18 cellular contexts compared by ENCODE assay signal in genomic region chr10:70192325-70192966, GRCh38. TPM values are rescaled to one million over a fixed set of nuclear protein-coding genes. Genes with fewer than 3 reads are reported as not detected.
DNase-seq lines count a peak whose midpoint lies in the region; ATAC-seq, FAIRE-seq and TF ChIP-seq lines count a peak whose summit lies in the region.
"Had no signal": no experiment of that assay in that cellular context is flagged by ENCODE, and none has a peak within 500 bp of the region (broad histone marks: within the 10 kb centered on the region; RNA-seq: fewer than 3 reads in every experiment).

No MANE protein-coding gene starts in this region.

- FAIRE-seq in K562 (lab: Jason Lieb, UNC) (no peak), keratinocyte (lab: Jason Lieb, UNC) (peak; percentile 55)
- FAIRE-seq: endothelial cell of umbilical vein, GM12878 had no signal

- intact Hi-C loops in K562 (cut with micrococcal nuclease) = no loop called here

- no peak overlapping the region for H3K4me2 ChIP-seq in GM23338
- no peak overlapping the region for H3K4me2 ChIP-seq in K562 (ENCODE audit: insufficient read depth, low read length)
- H3K4me2 ChIP-seq in keratinocyte (ENCODE audit: control insufficient read depth, extremely low read depth, insufficient read depth, low read depth, low read length) = peak overlapping the region; percentile 66
- peak overlapping the region; percentile 63 for H3K4me2 ChIP-seq in skeletal muscle satellite cell (ENCODE audit: low read length)

- H3K36me3 ChIP-seq in GM23338 (ENCODE audit: insufficient read depth) (no peaks in the 10 kb centered on the region), K562 (ENCODE audit: control insufficient read depth, insufficient read depth, low read length) (peaks cover 4% of the 10 kb centered on the region; the same call in 2 of the 3 replicates), keratinocyte (ENCODE audit: control insufficient read depth in 2 of 2, extremely low read depth in 1 of 2, insufficient read depth in 2 of 2, low read length in 2 of 2) (peaks cover 0 to 4% of the 10 kb centered on the region in 2 experiments), skeletal muscle satellite cell (ENCODE audit: insufficient read depth, low read length) (no peaks in the 10 kb centered on the region)
- H3K36me3 ChIP-seq: neutrophil had no signal

- peak overlapping the region; percentile 9; the same call in 1 of the 2 replicates for H3K27ac Mint-ChIP-seq in GM23338
- H3K27ac Mint-ChIP-seq: activated naive CD4-positive, alpha-beta T cell treated with anti-CD3 and anti-CD28 coated beads, Interleukin-2, amount 50 U/mL, for 24 hours; CD4-positive, CD25-positive, alpha-beta regulatory T cell; IgD-negative memory B cell; memory B cell; WTC11 had no signal

- ATAC-seq in GM23338 (no peak), K562 (no peak), GM18505 (IDR thresholded peaks at IDR 0.05; ENCODE audit: unreplicated experiment) (no peak), HG03196 (IDR thresholded peaks at IDR 0.05; ENCODE audit: unreplicated experiment) (no peak)
- ATAC-seq: GM12878, WTC11 had no signal

- no peak overlapping the region for H2AFZ ChIP-seq in GM23338
- no peak overlapping the region for H2AFZ ChIP-seq in K562 (ENCODE audit: low read depth, low read length)
- no peak overlapping the region for H2AFZ ChIP-seq in keratinocyte (ENCODE audit: control insufficient read depth, low read length)

- H3K9me3 ChIP-seq in K562 (replicated peaks; ENCODE audit: control insufficient read depth, insufficient read depth, low read depth, low read length) = no peaks in the 10 kb centered on the region
- no peaks in the 10 kb centered on the region for H3K9me3 ChIP-seq in keratinocyte (ENCODE audit: control insufficient read depth, low read depth, low read length)
- no peaks in the 10 kb centered on the region for H3K9me3 ChIP-seq in skeletal muscle satellite cell (replicated peaks; ENCODE audit: low read length)
- H3K9me3 ChIP-seq: neutrophil had no signal

- no peaks in the 10 kb centered on the region for H3K4me1 ChIP-seq in GM23338 (ENCODE audit: insufficient read depth)
- H3K4me1 ChIP-seq in K562 (replicated peaks in 1 of 2; ENCODE audit: control insufficient read depth in 2 of 2, insufficient read depth in 2 of 2, low read length in 2 of 2) = no peaks in the 10 kb centered on the region; a peak in 1 of 5 replicates
- H3K4me1 ChIP-seq in keratinocyte (ENCODE audit: control insufficient read depth, extremely low read depth, insufficient read depth, low read length) = peaks cover 31% of the 10 kb centered on the region
- H3K4me1 ChIP-seq in skeletal muscle satellite cell (ENCODE audit: control insufficient read depth, insufficient read depth, low read length) = peaks cover 44% of the 10 kb centered on the region

- H3K27ac ChIP-seq in GM23338 (ENCODE audit: low read depth) = no peak overlapping the region
- H3K27ac ChIP-seq in K562 (ENCODE audit: extremely low read depth, low read depth, low read length) = no peak overlapping the region
- H3K27ac ChIP-seq in keratinocyte (ENCODE audit: control insufficient read depth, insufficient read depth, low read length) = peak overlapping the region; percentile 83
- H3K27ac ChIP-seq: neutrophil had no signal

- no peaks in the 10 kb centered on the region for H3F3A ChIP-seq in GM23338 (replicated peaks; ENCODE audit: low read depth)

- in situ Hi-C loops in K562 (cut with MboI) = no loop called here

- no peak for TF ChIP-seq POLR2A in K562 (conservative IDR thresholded peaks at IDR 0.05)
- no peak for TF ChIP-seq POLR2A in GM18505 (IDR thresholded peaks at IDR 0.05; ENCODE audit: borderline replicate concordance, extremely low read depth, insufficient read depth, insufficient read length)

- WGBS in K562 (ENCODE audit: insufficient coverage, low coverage, missing lambda C conversion rate) = 50% methylated on average over 5 of the region's 5 CpGs

- H3K9me2 ChIP-seq in GM23338 (ENCODE audit: insufficient read depth) = no peaks in the 10 kb centered on the region

- H3K9me1 ChIP-seq in K562 (ENCODE audit: control insufficient read depth, insufficient read depth, low read length) (no peaks in the 10 kb centered on the region), keratinocyte (ENCODE audit: control insufficient read depth, extremely low read depth, insufficient read depth, low read length) (no peaks in the 10 kb centered on the region)

- TF ChIP-seq EP300 in K562 (IDR thresholded peaks at IDR 0.05; ENCODE audit: low read length) = no peak

- no peaks in the 10 kb centered on the region for H4K20me1 ChIP-seq in GM23338 (replicated peaks; ENCODE audit: insufficient read depth)
- no peaks in the 10 kb centered on the region for H4K20me1 ChIP-seq in K562 (replicated peaks; ENCODE audit: control insufficient read depth, insufficient read depth, low read length)
- no peaks in the 10 kb centered on the region for H4K20me1 ChIP-seq in keratinocyte (ENCODE audit: control insufficient read depth, extremely low read depth, insufficient read depth, low read length)

- CTCF ChIA-PET in K562 (lab: Yijun Ruan, JAX; ENCODE audit: low intra/inter-chr PET ratio) = interaction anchor here (0.7 kb wide), 2 partner anchors 379 to 688 kb away, joined by 4 read pairs; no protein-coding TSS in a partner anchor

- TF ChIP-seq CTCF in GM23338 (conservative IDR thresholded peaks at IDR 0.05; ENCODE audit: low read depth in 2 of 2) = no peak
- TF ChIP-seq CTCF in K562 (IDR thresholded peaks at IDR 0.05 in 2 of 3, conservative IDR thresholded peaks at IDR 0.05 in 1 of 3; ENCODE audit: insufficient read depth in 2 of 3, low read depth in 1 of 3, low read length in 3 of 3) = no peak
- TF ChIP-seq CTCF in keratinocyte (optimal IDR thresholded peaks at IDR 0.05 in 1 of 3, IDR thresholded peaks at IDR 0.05 in 1 of 3, conservative IDR thresholded peaks at IDR 0.05 in 1 of 3; ENCODE audit: extremely low read depth in 1 of 3, insufficient read depth in 2 of 3, low read length in 3 of 3) = no peak

- H3K36me3 Mint-ChIP-seq in GM23338 (ENCODE audit: low read depth) = no peaks in the 10 kb centered on the region
- H3K36me3 Mint-ChIP-seq: CD4-positive, CD25-positive, alpha-beta regulatory T cell; IgD-negative memory B cell; memory B cell; WTC11 had no signal

- H3K9ac ChIP-seq in K562 (ENCODE audit: insufficient read depth in 1 of 2, low read depth in 2 of 2, low read length in 2 of 2) = no peak overlapping the region
- peak overlapping the region; percentile 67 for H3K9ac ChIP-seq in keratinocyte (ENCODE audit: control insufficient read depth, extremely low read depth, insufficient read depth, low read length)
- H3K9ac ChIP-seq in skeletal muscle satellite cell (ENCODE audit: low read depth, low read length) = peak overlapping the region; percentile 70

- no TSS peak for BruUV-seq in K562 (replicated peaks; lab: Mats Ljungman, UMichigan)

- H3K4me3 ChIP-seq in GM23338 (no peak overlapping the region), K562 (no peak overlapping the region), keratinocyte (ENCODE audit: control insufficient read depth in 2 of 3, extremely low read depth in 1 of 3, insufficient read depth in 2 of 3, low read depth in 1 of 3, low read length in 3 of 3) (no peak overlapping the region), skeletal muscle satellite cell (ENCODE audit: low read length) (no peak overlapping the region)
- H3K4me3 ChIP-seq: GM12878 had no signal

- H3K4me1 Mint-ChIP-seq in GM23338 = peaks cover 2% of the 10 kb centered on the region; the same call in 2 of the 3 replicates
- H3K4me1 Mint-ChIP-seq: IgD-negative memory B cell, memory B cell had no signal

- H3K4me3 Mint-ChIP-seq in GM23338 = no peak overlapping the region
- H3K4me3 Mint-ChIP-seq: activated naive CD4-positive, alpha-beta T cell treated with anti-CD3 and anti-CD28 coated beads, Interleukin-2, amount 50 U/mL, for 24 hours; CD4-positive, CD25-positive, alpha-beta regulatory T cell; IgD-negative memory B cell; memory B cell; WTC11 had no signal

- dilution Hi-C loops in keratinocyte (cut with MboI; ENCODE audit: extremely low pct_ligation_motif_present, low sequenced_read_pairs) = no loop called here

- H3K79me2 ChIP-seq in GM23338 (replicated peaks; ENCODE audit: insufficient read depth) (no peaks in the 10 kb centered on the region), K562 (ENCODE audit: control insufficient read depth, insufficient read depth, low read length) (no peaks in the 10 kb centered on the region), keratinocyte (ENCODE audit: control insufficient read depth, insufficient read depth, low read length) (no peaks in the 10 kb centered on the region)

- no peak for DNase-seq in GM23338 (ENCODE audit: low spot score)
- DNase-seq in K562 (ENCODE audit: extremely low read depth in 1 of 4, low spot score in 3 of 4) = no peak
- peak; percentile 25 for DNase-seq in keratinocyte (ENCODE audit: low read depth, low spot score)
- no peak for DNase-seq in NCI-H1694 treated with DMSO at 0.1 percent for 48 hours (lab: John Stamatoyannopoulos, UW)
- DNase-seq in activated CD4-positive, CD25-positive, alpha-beta regulatory T cell treated with anti-CD3 and anti-CD28 coated beads, Interleukin-2, amount 50 U/mL, for 72 hours = no peak
- DNase-seq: CD4-positive, CD25-positive, alpha-beta regulatory T cell; cerebellar nuclear complex; NCI-H1105 treated with DMSO at 0.1 percent for 48 hours had no signal

- H3K27me3 ChIP-seq in GM23338 (ENCODE audit: insufficient read depth) (no peaks in the 10 kb centered on the region), K562 (ENCODE audit: control insufficient read depth in 2 of 2, insufficient read depth in 2 of 2, low read length in 2 of 2) (no peaks in the 10 kb centered on the region; a peak in 2 of 5 replicates), keratinocyte (ENCODE audit: control insufficient read depth, extremely low read depth, insufficient read depth, low read length) (no peaks in the 10 kb centered on the region), skeletal muscle satellite cell (ENCODE audit: control insufficient read depth, insufficient read depth, low read length) (no peaks in the 10 kb centered on the region)
- H3K27me3 ChIP-seq: neutrophil had no signal

- no peaks in the 10 kb centered on the region for H3K9me3 Mint-ChIP-seq in GM23338
- H3K9me3 Mint-ChIP-seq: activated naive CD4-positive, alpha-beta T cell treated with anti-CD3 and anti-CD28 coated beads, Interleukin-2, amount 50 U/mL, for 24 hours; CD4-positive, CD25-positive, alpha-beta regulatory T cell; IgD-negative memory B cell; memory B cell; WTC11 had no signal

- H3K27me3 Mint-ChIP-seq in GM23338 (ENCODE audit: insufficient read depth, low read depth, poor library complexity) = peaks cover 6% of the 10 kb centered on the region
- H3K27me3 Mint-ChIP-seq: activated naive CD4-positive, alpha-beta T cell treated with anti-CD3 and anti-CD28 coated beads, Interleukin-2, amount 50 U/mL, for 24 hours; CD4-positive, CD25-positive, alpha-beta regulatory T cell; IgD-negative memory B cell; memory B cell had no signal

- TF ChIP-seq RAD21 in K562 (CRISPR knock-in tag; conservative IDR thresholded peaks at IDR 0.05 in 1 of 2, IDR thresholded peaks at IDR 0.05 in 1 of 2) = no peak

- POLR2A ChIA-PET in K562 (lab: Yijun Ruan, JAX) = interaction anchor here (0.5 to 0.9 kb wide), 3 partner anchors 12 to 172 kb away, joined by 3 to 4 read pairs (median 3); no protein-coding TSS in a partner anchor

RNA-seq across cellular contexts. Expression of gene SAR1A, which starts 22.1 kb away (rescaled TPM):
- 71.5 and 84.8 TPM in 2 replicates for total RNA-seq in GM23338 (2014; rRNA removed; shearing (Covaris generic))
- 58.1 and 68.1 TPM in 2 replicates for polyA plus RNA-seq in GM23338 (2016; fragmentation: Nextera tagmentation; extraction: Ambion mirVana)
- 82.1 and 152 TPM in 2 replicates for total RNA-seq in K562 (2011; cell fraction: chromatin; rRNA removed; ENCODE audit: low replicate concordance)
- 47.0 and 49.2 TPM in 2 replicates for total RNA-seq in K562 (2011; cell fraction: nucleolus; rRNA removed)
- total RNA-seq in K562 (2011; cell fraction: nucleoplasm; rRNA removed) = 98.8 and 142 TPM in 2 replicates
- 63.0 and 68.5 TPM in 2 replicates for total RNA-seq in K562 (2014; rRNA removed)
- 96.9 and 105 TPM in 2 replicates for total RNA-seq in K562 (2014; rRNA removed; fragmentation: Illumina TruSeq; extraction: Trizol)
- total RNA-seq in K562 (2015; rRNA removed; fragmentation: Illumina TruSeq; extraction: Trizol) = 79.4 and 84.9 TPM in 2 replicates
- 119 and 123 TPM in 2 replicates for total RNA-seq in K562 (2021)
- polyA plus RNA-seq in K562 (2011; rRNA removed) = 123 and 129 TPM in 2 replicates
- 22.7 and 40.1 TPM in 2 replicates for polyA plus RNA-seq in K562 (2011; cell fraction: cytosol; rRNA removed)
- polyA plus RNA-seq in K562 (2011; cell fraction: nucleus; rRNA removed) = 35.5 and 56.1 TPM in 2 replicates
- 40.2 and 56.6 TPM in 2 replicates for polyA plus RNA-seq in K562 (2012)
- 73.8 and 76.6 TPM in 2 replicates for polyA plus RNA-seq in K562 (2014; fragmentation: Illumina TruSeq; extraction: Trizol)
- 100 to 1,000 TPM; 115 to 132 TPM for polyA plus RNA-seq in K562 (2014; fragmentation: Nextera tagmentation; extraction: Ambion mirVana)
- 53.0 and 55.8 TPM in 2 replicates for polyA plus RNA-seq in K562 (2014; rRNA removed)
- 168 and 183 TPM in 2 replicates for polyA minus RNA-seq in K562 (2011; rRNA and poly(A)+ RNA removed)
- 51.8 and 62.8 TPM in 2 replicates for polyA minus RNA-seq in K562 (2011; cell fraction: cytosol; rRNA and poly(A)+ RNA removed)
- 19.5 and 37.4 TPM in 2 replicates for polyA minus RNA-seq in K562 (2011; cell fraction: nucleus; rRNA and poly(A)+ RNA removed)
- 71.4 to 109 TPM (median 80.2 TPM) in 3 replicates for polyA plus RNA-seq in keratinocyte
- 42.1 TPM for polyA plus RNA-seq in keratinocyte (2011; ENCODE audit: low read depth)
- 44.9 and 71.5 TPM in 2 replicates for polyA plus RNA-seq in keratinocyte (2011; cell fraction: cytosol; rRNA removed)
- polyA plus RNA-seq in keratinocyte (2011; cell fraction: nucleus; rRNA removed) = 56.6 and 70.5 TPM in 2 replicates
- polyA plus RNA-seq in keratinocyte (2012; ENCODE audit: low replicate concordance) = 51.8 and 76.0 TPM in 2 replicates
- 77.5 to 146 TPM (median 102 TPM) in 3 replicates for polyA minus RNA-seq in keratinocyte
- 95.0 TPM for polyA minus RNA-seq in keratinocyte (2011; cell fraction: cytosol; rRNA and poly(A)+ RNA removed)
- 45.6 and 96.0 TPM in 2 replicates for polyA minus RNA-seq in keratinocyte (2011; cell fraction: nucleus; rRNA and poly(A)+ RNA removed)
- 143 and 163 TPM in 2 replicates for total RNA-seq in skeletal muscle satellite cell (2012; rRNA removed)

RNA-seq across cellular contexts. Expression of gene PPA1, which starts 40.8 kb away (rescaled TPM):
- 135 and 178 TPM in 2 replicates for total RNA-seq in GM23338 (2014; rRNA removed; shearing (Covaris generic))
- polyA plus RNA-seq in GM23338 (2016; fragmentation: Nextera tagmentation; extraction: Ambion mirVana) (206 and 228 TPM in 2 replicates), K562 (2011; rRNA removed) (408 and 606 TPM in 2 replicates), K562 (2014; fragmentation: Illumina TruSeq; extraction: Trizol) (454 and 471 TPM in 2 replicates), K562 (2014; fragmentation: Nextera tagmentation; extraction: Ambion mirVana) (100 to 1,000 TPM; 301 to 366 TPM), K562 (2014; rRNA removed) (591 and 627 TPM in 2 replicates), keratinocyte (201 to 324 TPM (median 203 TPM) in 3 replicates)
- total RNA-seq in K562 (2011; cell fraction: chromatin; rRNA removed; ENCODE audit: low replicate concordance) = 63.9 and 181 TPM in 2 replicates
- total RNA-seq in K562 (2011; cell fraction: nucleolus; rRNA removed) = 50.4 and 54.7 TPM in 2 replicates
- 123 and 276 TPM in 2 replicates for total RNA-seq in K562 (2011; cell fraction: nucleoplasm; rRNA removed)
- total RNA-seq in K562 (2014; rRNA removed) (378 and 453 TPM in 2 replicates), K562 (2014; rRNA removed; fragmentation: Illumina TruSeq; extraction: Trizol) (635 and 699 TPM in 2 replicates), K562 (2015; rRNA removed; fragmentation: Illumina TruSeq; extraction: Trizol) (463 and 482 TPM in 2 replicates), K562 (2021) (418 and 448 TPM in 2 replicates)
- 122 and 218 TPM in 2 replicates for polyA plus RNA-seq in K562 (2011; cell fraction: cytosol; rRNA removed)
- 92.6 and 127 TPM in 2 replicates for polyA plus RNA-seq in K562 (2011; cell fraction: nucleus; rRNA removed)
- 299 and 379 TPM in 2 replicates for polyA plus RNA-seq in K562 (2012)
- 573 and 613 TPM in 2 replicates for polyA minus RNA-seq in K562 (2011; rRNA and poly(A)+ RNA removed)
- 121 and 162 TPM in 2 replicates for polyA minus RNA-seq in K562 (2011; cell fraction: cytosol; rRNA and poly(A)+ RNA removed)
- polyA minus RNA-seq in K562 (2011; cell fraction: nucleus; rRNA and poly(A)+ RNA removed) = 49.1 and 87.5 TPM in 2 replicates
- polyA plus RNA-seq in keratinocyte (2011; ENCODE audit: low read depth) = 92.1 TPM
- 200 and 321 TPM in 2 replicates for polyA plus RNA-seq in keratinocyte (2011; cell fraction: cytosol; rRNA removed)
- 110 and 188 TPM in 2 replicates for polyA plus RNA-seq in keratinocyte (2011; cell fraction: nucleus; rRNA removed)
- polyA plus RNA-seq in keratinocyte (2012; ENCODE audit: low replicate concordance) = 181 and 204 TPM in 2 replicates
- polyA minus RNA-seq in keratinocyte = 24.9 to 201 TPM (median 79.6 TPM) in 3 replicates
- 138 TPM for polyA minus RNA-seq in keratinocyte (2011; cell fraction: cytosol; rRNA and poly(A)+ RNA removed)
- polyA minus RNA-seq in keratinocyte (2011; cell fraction: nucleus; rRNA and poly(A)+ RNA removed) = 30.4 and 56.4 TPM in 2 replicates
- total RNA-seq in skeletal muscle satellite cell (2012; rRNA removed) = 222 and 323 TPM in 2 replicates

RNA-seq across cellular contexts. Expression of gene TYSND1, which starts 45.9 kb away (rescaled TPM):
- 14.1 and 19.5 TPM in 2 replicates for total RNA-seq in GM23338 (2014; rRNA removed; shearing (Covaris generic))
- polyA plus RNA-seq in GM23338 (2016; fragmentation: Nextera tagmentation; extraction: Ambion mirVana) = 5.2 and 5.4 TPM in 2 replicates
- 7.2 and 8.1 TPM in 2 replicates for total RNA-seq in K562 (2011; cell fraction: chromatin; rRNA removed; ENCODE audit: low replicate concordance)
- 4.7 and 5.0 TPM in 2 replicates for total RNA-seq in K562 (2011; cell fraction: nucleolus; rRNA removed)
- 5.2 and 7.2 TPM in 2 replicates for total RNA-seq in K562 (2011; cell fraction: nucleoplasm; rRNA removed)
- 0.91 and 1.8 TPM in 2 replicates for total RNA-seq in K562 (2014; rRNA removed)
- total RNA-seq in K562 (2014; rRNA removed; fragmentation: Illumina TruSeq; extraction: Trizol) = 0.41 and 1.4 TPM in 2 replicates
- total RNA-seq in K562 (2015; rRNA removed; fragmentation: Illumina TruSeq; extraction: Trizol) = 1.4 and 1.6 TPM in 2 replicates
- 1.7 and 1.9 TPM in 2 replicates for total RNA-seq in K562 (2021)
- polyA plus RNA-seq in K562 (2011; rRNA removed) = 1.3 and 2.0 TPM in 2 replicates
- 2.1 and 2.3 TPM in 2 replicates for polyA plus RNA-seq in K562 (2011; cell fraction: cytosol; rRNA removed)
- polyA plus RNA-seq in K562 (2011; cell fraction: nucleus; rRNA removed) = 3.5 and 3.6 TPM in 2 replicates
- polyA plus RNA-seq in K562 (2012) = 0.98 and 2.0 TPM in 2 replicates
- polyA plus RNA-seq in K562 (2014; fragmentation: Illumina TruSeq; extraction: Trizol) = 1.3 TPM in 2 replicates
- under 1 TPM; 0.60 to 0.65 TPM for polyA plus RNA-seq in K562 (2014; fragmentation: Nextera tagmentation; extraction: Ambion mirVana)
- polyA plus RNA-seq in K562 (2014; rRNA removed) = 1.3 and 2.0 TPM in 2 replicates
- 1.5 and 2.1 TPM in 2 replicates for polyA minus RNA-seq in K562 (2011; rRNA and poly(A)+ RNA removed)
- 0.48 and 0.73 TPM in 2 replicates for polyA minus RNA-seq in K562 (2011; cell fraction: cytosol; rRNA and poly(A)+ RNA removed)
- polyA minus RNA-seq in K562 (2011; cell fraction: nucleus; rRNA and poly(A)+ RNA removed) = 2.6 and 3.1 TPM in 2 replicates
- polyA plus RNA-seq in keratinocyte = 9.6 to 15.2 TPM (median 9.9 TPM) in 3 replicates
- polyA plus RNA-seq in keratinocyte (2011; ENCODE audit: low read depth) = 4.3 TPM
- polyA plus RNA-seq in keratinocyte (2011; cell fraction: cytosol; rRNA removed) = 7.7 and 11.8 TPM in 2 replicates
- 29.4 and 40.3 TPM in 2 replicates for polyA plus RNA-seq in keratinocyte (2011; cell fraction: nucleus; rRNA removed)
- polyA plus RNA-seq in keratinocyte (2012; ENCODE audit: low replicate concordance) = 12.7 and 18.5 TPM in 2 replicates
- polyA minus RNA-seq in keratinocyte = 8.4 to 11.4 TPM (median 9.6 TPM) in 3 replicates
- 14.0 TPM for polyA minus RNA-seq in keratinocyte (2011; cell fraction: cytosol; rRNA and poly(A)+ RNA removed)
- 13.3 and 15.0 TPM in 2 replicates for polyA minus RNA-seq in keratinocyte (2011; cell fraction: nucleus; rRNA and poly(A)+ RNA removed)
- total RNA-seq in skeletal muscle satellite cell (2012; rRNA removed) = 8.1 and 9.0 TPM in 2 replicates

RNA-seq across cellular contexts. Expression of gene AIFM2, which starts 59.8 kb away (rescaled TPM):
- total RNA-seq in GM23338 (2014; rRNA removed; shearing (Covaris generic)) = 3.1 and 3.2 TPM in 2 replicates
- 1.7 and 3.6 TPM in 2 replicates for polyA plus RNA-seq in GM23338 (2016; fragmentation: Nextera tagmentation; extraction: Ambion mirVana)
- 7.2 and 14.4 TPM in 2 replicates for total RNA-seq in K562 (2011; cell fraction: chromatin; rRNA removed; ENCODE audit: low replicate concordance)
- 8.3 and 9.7 TPM in 2 replicates for total RNA-seq in K562 (2011; cell fraction: nucleolus; rRNA removed)
- 8.2 and 9.4 TPM in 2 replicates for total RNA-seq in K562 (2011; cell fraction: nucleoplasm; rRNA removed)
- 9.2 and 10.5 TPM in 2 replicates for total RNA-seq in K562 (2014; rRNA removed)
- total RNA-seq in K562 (2014; rRNA removed; fragmentation: Illumina TruSeq; extraction: Trizol) = 3.9 and 5.3 TPM in 2 replicates
- total RNA-seq in K562 (2015; rRNA removed; fragmentation: Illumina TruSeq; extraction: Trizol) = 7.6 and 7.8 TPM in 2 replicates
- total RNA-seq in K562 (2021) = 11.4 and 13.1 TPM in 2 replicates
- polyA plus RNA-seq in K562 (2011; rRNA removed) = 8.0 and 9.9 TPM in 2 replicates
- polyA plus RNA-seq in K562 (2011; cell fraction: cytosol; rRNA removed) = 9.2 and 13.0 TPM in 2 replicates
- 7.5 and 12.1 TPM in 2 replicates for polyA plus RNA-seq in K562 (2011; cell fraction: nucleus; rRNA removed)
- 11.0 and 11.6 TPM in 2 replicates for polyA plus RNA-seq in K562 (2012)
- polyA plus RNA-seq in K562 (2014; fragmentation: Illumina TruSeq; extraction: Trizol) = 9.3 and 12.1 TPM in 2 replicates
- polyA plus RNA-seq in K562 (2014; fragmentation: Nextera tagmentation; extraction: Ambion mirVana) = 1 to 10 TPM; 2.7 to 4.9 TPM
- polyA plus RNA-seq in K562 (2014; rRNA removed) = 13.9 and 14.1 TPM in 2 replicates
- polyA minus RNA-seq in K562 (2011; rRNA and poly(A)+ RNA removed) = 3.8 and 7.3 TPM in 2 replicates
- polyA minus RNA-seq in K562 (2011; cell fraction: cytosol; rRNA and poly(A)+ RNA removed) = 6.6 and 7.1 TPM in 2 replicates
- 2.7 and 3.1 TPM in 2 replicates for polyA minus RNA-seq in K562 (2011; cell fraction: nucleus; rRNA and poly(A)+ RNA removed)
- 1.3 to 2.4 TPM (median 1.8 TPM) in 3 replicates for polyA plus RNA-seq in keratinocyte
- polyA plus RNA-seq in keratinocyte (2011; ENCODE audit: low read depth) = 0.91 TPM
- 1.0 and 1.2 TPM in 2 replicates for polyA plus RNA-seq in keratinocyte (2011; cell fraction: cytosol; rRNA removed)
- 2.1 and 2.3 TPM in 2 replicates for polyA plus RNA-seq in keratinocyte (2011; cell fraction: nucleus; rRNA removed)
- 1.8 and 2.5 TPM in 2 replicates for polyA plus RNA-seq in keratinocyte (2012; ENCODE audit: low replicate concordance)
- 1.4 to 3.7 TPM (median 2.8 TPM) in 3 replicates for polyA minus RNA-seq in keratinocyte
- polyA minus RNA-seq in keratinocyte (2011; cell fraction: cytosol; rRNA and poly(A)+ RNA removed) = 2.3 TPM
- polyA minus RNA-seq in keratinocyte (2011; cell fraction: nucleus; rRNA and poly(A)+ RNA removed) = 0.84 and 1.6 TPM in 2 replicates
- total RNA-seq in skeletal muscle satellite cell (2012; rRNA removed) = 3.7 and 5.8 TPM in 2 replicates

Comparison
In these comparisons a context has a peak if more than half of its experiments do, and no peak if none do; other contexts are left out.
1. H3K4me2 ChIP-seq: peak in keratinocyte (single experiment) and skeletal muscle satellite cell (single experiment); none in GM23338 (single experiment) and K562 (single experiment).
2. H3K9ac ChIP-seq: peak in keratinocyte (single experiment) and skeletal muscle satellite cell (single experiment); none in K562 (0 of 2).